26 cellular contexts compared by ENCODE assay signal in genomic region chr7:150476285-150476684, GRCh38. TPM values are rescaled to one million over a fixed set of nuclear protein-coding genes. Genes with fewer than 3 reads are reported as not detected.
DNase-seq lines count a peak whose midpoint lies in the region; ATAC-seq lines count a peak whose summit lies in the region.
"Had no signal": no experiment of that assay in that cellular context is flagged by ENCODE, and none has a peak within 500 bp of the region (broad histone marks: within the 10 kb centered on the region; RNA-seq: fewer than 3 reads in every experiment).

No MANE protein-coding gene starts in this region.

- H3K4me3 ChIP-seq in MG63 (no peak overlapping the region), H7 (ENCODE audit: insufficient read depth, low read depth, low read length) (no peak overlapping the region)
- H3K4me3 ChIP-seq: PC-9, thoracic aorta, vagina had no signal

- H3K27me3 Mint-ChIP-seq in activated T-cell treated with anti-CD3 and anti-CD28 coated beads, Interleukin-2, amount 50 U/mL, for 4 hours (ENCODE audit: low read depth), result no peaks in the 10 kb centered on the region
- H3K27me3 Mint-ChIP-seq in T-helper 17 cell, result no peaks in the 10 kb centered on the region
- H3K27me3 Mint-ChIP-seq in activated naive CD8-positive, alpha-beta T cell treated with anti-CD3 and anti-CD28 coated beads, Interleukin-2, amount 50 U/mL, for 24 hours, result no peaks in the 10 kb centered on the region

- H3K36me3 ChIP-seq in MG63, result no peaks in the 10 kb centered on the region
- no peaks in the 10 kb centered on the region for H3K36me3 ChIP-seq in H7 (replicated peaks; ENCODE audit: control insufficient read depth, insufficient read depth, low read length)
- H3K36me3 ChIP-seq: brain microvascular endothelial cell, thoracic aorta, vagina had no signal

- ATAC-seq in activated T-cell treated with anti-CD3 and anti-CD28 coated beads, Interleukin-2, amount 50 U/mL, for 4 hours, result peak in 1 of 2 donors; percentile 33
- ATAC-seq in T-helper 17 cell, result no peak
- ATAC-seq in activated naive CD8-positive, alpha-beta T cell treated with anti-CD3 and anti-CD28 coated beads, Interleukin-2, amount 50 U/mL, for 24 hours, result peak; percentile 52
- ATAC-seq in stimulated activated effector memory CD8-positive, alpha-beta T cell treated with anti-CD3 and anti-CD28 coated beads, Interleukin-12 subunit alpha, Interleukin-12 subunit beta, amount 100 ng/mL, for 72 hours, result peak; percentile 84
- ATAC-seq: foreskin keratinocyte, left colon had no signal

- H3K36me3 Mint-ChIP-seq in activated T-cell treated with anti-CD3 and anti-CD28 coated beads, Interleukin-2, amount 50 U/mL, for 4 hours (ENCODE audit: insufficient read depth), result peaks cover 47% of the 10 kb centered on the region
- peaks cover 19% of the 10 kb centered on the region for H3K36me3 Mint-ChIP-seq in T-helper 17 cell (ENCODE audit: low read depth)
- H3K36me3 Mint-ChIP-seq in activated naive CD8-positive, alpha-beta T cell treated with anti-CD3 and anti-CD28 coated beads, Interleukin-2, amount 50 U/mL, for 24 hours (ENCODE audit: low read depth), result peaks cover 39% of the 10 kb centered on the region
- H3K36me3 Mint-ChIP-seq in stimulated activated effector memory CD8-positive, alpha-beta T cell treated with anti-CD3 and anti-CD28 coated beads, Interleukin-12 subunit alpha, Interleukin-12 subunit beta, amount 100 ng/mL, for 72 hours, result peaks cover 31% of the 10 kb centered on the region

- H3K4me1 Mint-ChIP-seq in activated T-cell treated with anti-CD3 and anti-CD28 coated beads, Interleukin-2, amount 50 U/mL, for 4 hours (ENCODE audit: low read depth), result peaks cover 83% of the 10 kb centered on the region
- peaks cover 54% of the 10 kb centered on the region for H3K4me1 Mint-ChIP-seq in T-helper 17 cell
- H3K4me1 Mint-ChIP-seq in activated naive CD8-positive, alpha-beta T cell treated with anti-CD3 and anti-CD28 coated beads, Interleukin-2, amount 50 U/mL, for 24 hours, result peaks cover 62% of the 10 kb centered on the region
- peaks cover 64% of the 10 kb centered on the region for H3K4me1 Mint-ChIP-seq in stimulated activated effector memory CD8-positive, alpha-beta T cell treated with anti-CD3 and anti-CD28 coated beads, Interleukin-12 subunit alpha, Interleukin-12 subunit beta, amount 100 ng/mL, for 72 hours

- H3K9me3 Mint-ChIP-seq in activated T-cell treated with anti-CD3 and anti-CD28 coated beads, Interleukin-2, amount 50 U/mL, for 4 hours, result peaks cover 5% of the 10 kb centered on the region
- peaks cover 6% of the 10 kb centered on the region for H3K9me3 Mint-ChIP-seq in activated naive CD8-positive, alpha-beta T cell treated with anti-CD3 and anti-CD28 coated beads, Interleukin-2, amount 50 U/mL, for 24 hours
- H3K9me3 Mint-ChIP-seq in stimulated activated effector memory CD8-positive, alpha-beta T cell treated with anti-CD3 and anti-CD28 coated beads, Interleukin-12 subunit alpha, Interleukin-12 subunit beta, amount 100 ng/mL, for 72 hours, result no peaks in the 10 kb centered on the region

- peak overlapping the region; percentile 98 for H3K27ac Mint-ChIP-seq in T-helper 17 cell
- peak overlapping the region; percentile 81 for H3K27ac Mint-ChIP-seq in activated naive CD8-positive, alpha-beta T cell treated with anti-CD3 and anti-CD28 coated beads, Interleukin-2, amount 50 U/mL, for 24 hours
- H3K27ac Mint-ChIP-seq in stimulated activated effector memory CD8-positive, alpha-beta T cell treated with anti-CD3 and anti-CD28 coated beads, Interleukin-12 subunit alpha, Interleukin-12 subunit beta, amount 100 ng/mL, for 72 hours, result peak overlapping the region; percentile 79

- H3K4me3 Mint-ChIP-seq in activated T-cell treated with anti-CD3 and anti-CD28 coated beads, Interleukin-2, amount 50 U/mL, for 4 hours, result peak overlapping the region; percentile 41
- H3K4me3 Mint-ChIP-seq in T-helper 17 cell, result peak overlapping the region; percentile 13
- H3K4me3 Mint-ChIP-seq in activated naive CD8-positive, alpha-beta T cell treated with anti-CD3 and anti-CD28 coated beads, Interleukin-2, amount 50 U/mL, for 24 hours, result peak overlapping the region; percentile 40
- H3K4me3 Mint-ChIP-seq in stimulated activated effector memory CD8-positive, alpha-beta T cell treated with anti-CD3 and anti-CD28 coated beads, Interleukin-12 subunit alpha, Interleukin-12 subunit beta, amount 100 ng/mL, for 72 hours, result peak overlapping the region; percentile 43

- no peaks in the 10 kb centered on the region for H3K27me3 ChIP-seq in MG63
- peaks cover 2% of the 10 kb centered on the region; the same call in 1 of the 2 replicates for H3K27me3 ChIP-seq in H7 (ENCODE audit: control insufficient read depth, insufficient read depth, low read length)
- H3K27me3 ChIP-seq: brain microvascular endothelial cell, foreskin keratinocyte, vagina had no signal

- DNase-seq in activated T-cell treated with anti-CD3 and anti-CD28 coated beads, Interleukin-2, amount 50 U/mL, for 4 hours, result no peak
- no peak for DNase-seq in activated T-cell treated with anti-CD3 and anti-CD28 coated beads, Interleukin-2, amount 50 U/mL, for 48 hours
- no peak for DNase-seq in T-helper 17 cell
- DNase-seq in activated naive CD8-positive, alpha-beta T cell treated with anti-CD3 and anti-CD28 coated beads, Interleukin-2, amount 50 U/mL, for 24 hours, result no peak
- no peak for DNase-seq in stimulated activated effector memory CD8-positive, alpha-beta T cell treated with anti-CD3 and anti-CD28 coated beads, Interleukin-12 subunit alpha, Interleukin-12 subunit beta, amount 100 ng/mL, for 72 hours (ENCODE audit: low spot score in 2 of 2)
- no peak for DNase-seq in NCI-H2081 treated with DMSO at 0.1 percent for 48 hours (lab: John Stamatoyannopoulos, UW)
- no peak for DNase-seq in MG63
- DNase-seq in H7, result no peak
- DNase-seq: brain microvascular endothelial cell; C1 segment of cervical spinal cord; effector CD4-positive, alpha-beta T cell; foreskin keratinocyte; left colon; mesendoderm; NCI-H1436; PC-9; retina; SHP77; small intestine; stimulated activated CD4-positive, alpha-beta T cell treated with anti-CD3 and anti-CD28 coated beads, Interleukin-2, amount 100 ng/mL, for 24 hours had no signal

- H3K9me3 ChIP-seq in T-helper 17 cell (ENCODE audit: control insufficient read depth, low read length, poor library complexity, severe bottlenecking) (peaks cover 10% of the 10 kb centered on the region), MG63 (no peaks in the 10 kb centered on the region)
- H3K9me3 ChIP-seq: thoracic aorta, vagina had no signal

RNA-seq across cellular contexts. Expression of gene GIMAP8, which starts 25.9 kb away (rescaled TPM):
- 1 to 10 TPM; 3.5 to 4.0 (median 3.6) TPM for total RNA-seq in activated T-cell treated with anti-CD3 and anti-CD28 coated beads, Interleukin-2, amount 50 U/mL, for 4 hours
- total RNA-seq in T-helper 17 cell, result 10 to 100 TPM in 1 of 2 donors, 1 to 10 TPM in 1; 8.1 to 12.0 TPM
- total RNA-seq in MG63 (2014; rRNA removed; shearing (Covaris generic); ENCODE audit: low replicate concordance), result not detected in 2 replicates
- total RNA-seq in H7 (2014; rRNA removed; shearing (Covaris generic)), result not detected in 2 replicates
- total RNA-seq: H1, M059J, myocyte, NCI-H460, PC-9 had no signal

RNA-seq across cellular contexts. Expression of gene GIMAP7, which starts 38.4 kb away (rescaled TPM):
- 10 to 100 TPM; 23.9 to 28.3 (median 25.0) TPM for total RNA-seq in activated T-cell treated with anti-CD3 and anti-CD28 coated beads, Interleukin-2, amount 50 U/mL, for 4 hours
- 10 to 100 TPM; 62.7 to 68.3 TPM for total RNA-seq in T-helper 17 cell
- not detected in 2 replicates for total RNA-seq in MG63 (2014; rRNA removed; shearing (Covaris generic); ENCODE audit: low replicate concordance)
- not detected in 2 replicates for total RNA-seq in H7 (2014; rRNA removed; shearing (Covaris generic))
- total RNA-seq: foreskin keratinocyte, H1, M059J, myocyte, NCI-H460, PC-9 had no signal

Comparison
In these comparisons a context has a peak if more than half of its experiments do, and no peak if none do; other contexts are left out.
1. RNA of gene GIMAP7, which starts 38.4 kb away (total RNA-seq): 62.7 to 68.3 TPM in T-helper 17 cell and 23.9 to 28.3 TPM in activated T-cell treated with anti-CD3 and anti-CD28 coated beads, Interleukin-2, amount 50 U/mL, for 4 hours; not detected in MG63 and not detected in H7; every median in the first group is over 10 times any median in the second.
2. Peak in every context shown above with its lines, with median percentiles within 50 percentile points of each other: H3K4me3 Mint-ChIP-seq and H3K27ac Mint-ChIP-seq.